In genomic region chr3:124774305-124774673, GRCh38 we compare ENCODE assay signal across 2 cellular contexts.
TF ChIP-seq lines count a peak whose summit lies in the region.

No MANE protein-coding gene starts in this region.

TF ChIP-seq in Ishikawa, 13 proteins besides CTCF, POLR2A, EP300 and RAD21 (continued from another document):
- TF ChIP-seq REST (IDR thresholded peaks at IDR 0.05; ENCODE audit: low read depth) (no peak), EGR1 (IDR thresholded peaks at IDR 0.05) (no peak), USF1 (IDR thresholded peaks at IDR 0.05) (no peak), CREB1 (IDR thresholded peaks at IDR 0.05; ENCODE audit: low read depth) (no peak), CEBPB (IDR thresholded peaks at IDR 0.05) (no peak), TEAD4 (IDR thresholded peaks at IDR 0.05) (peak; percentile 99), YY1 (IDR thresholded peaks at IDR 0.05; ENCODE audit: low read depth) (peak; percentile 56; the same call in 1 of the 2 replicates)

TF ChIP-seq in HepG2, 621 proteins besides CTCF, POLR2A, EP300 and RAD21:
- TF ChIP-seq TIGD3 (CRISPR knock-in tag; IDR thresholded peaks at IDR 0.05; ENCODE audit: borderline replicate concordance): no peak
- TF ChIP-seq TEAD3 (CRISPR knock-in tag; optimal IDR thresholded peaks at IDR 0.05; ENCODE audit: borderline replicate concordance): peak; percentile 95
